8 cellular contexts compared by ENCODE assay signal in genomic region chr7:117124585-117125220, GRCh38.
A peak's percentile ranks its signal among the peaks of the same experiment; 100 is the strongest.
DNase-seq lines count a peak whose midpoint lies in the region; ATAC-seq lines count a peak whose summit lies in the region.

No MANE protein-coding gene starts in this region.

- peak; percentile 98 for DNase-seq in A172 (ENCODE audit: low spot score)
- DNase-seq in NCI-H460 (ENCODE audit: extremely low read depth, low read depth), result peak; percentile 26
- DNase-seq in activated T-cell treated with anti-CD3 and anti-CD28 coated beads for 4 hours, result peak; percentile 24
- DNase-seq in glomerular endothelial cell (ENCODE audit: extremely low read depth, low read depth, low spot score), result peak; percentile 96
- peak; percentile 82 for DNase-seq in stimulated activated CD4-positive, alpha-beta T cell treated with anti-CD3 and anti-CD28 coated beads, Interleukin-15, amount 100 ng/mL, for 24 hours
- DNase-seq in 8988T, result no peak

- peak; percentile 98 for ATAC-seq in GM18511 (IDR thresholded peaks at IDR 0.05; ENCODE audit: unreplicated experiment)
- peak; percentile 53 for ATAC-seq in HG03025 (IDR thresholded peaks at IDR 0.05; ENCODE audit: low FRiP score, unreplicated experiment)
